8 cellular contexts compared by ENCODE assay signal in the genomic region with DNA sequence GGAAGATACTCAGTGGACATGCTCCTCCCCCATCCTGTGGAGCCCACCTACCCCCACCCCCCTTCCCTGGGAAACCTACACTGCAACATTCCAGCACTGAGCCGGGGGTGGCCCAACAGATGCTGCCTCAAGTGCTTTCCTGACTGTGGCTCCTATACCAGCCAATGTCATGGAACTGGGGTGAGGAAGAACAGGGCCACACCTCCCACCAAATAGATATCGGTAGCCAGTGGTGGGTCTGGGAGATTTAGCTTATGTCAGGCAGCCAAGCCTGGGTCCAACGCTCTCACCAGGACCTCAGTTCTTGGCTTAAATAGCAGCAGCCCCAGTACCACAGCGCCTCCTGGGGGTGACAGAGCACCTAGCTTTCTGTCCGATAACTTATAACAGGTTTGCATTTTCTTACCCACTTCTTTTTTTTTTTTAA. TPM values are rescaled to one million over a fixed set of nuclear protein-coding genes. Genes with fewer than 3 reads are reported as not detected.
DNase-seq lines count a peak whose midpoint lies in the region; TF ChIP-seq lines count a peak whose summit lies in the region.

No MANE protein-coding gene starts in this region.

- whole genome bisulfite sequencing in lower leg skin, 2 donors: 53 to 59% methylated on average over 5 of the region's 5 CpGs

- DNase-seq in BJ (ENCODE audit: low read depth) (no peak), HuH-7 (ENCODE audit: low spot score) (peak; percentile 80), coronary artery (ENCODE audit: low spot score) (no peak), lower leg skin (ENCODE audit: low spot score in 2 of 2) (peak; percentile 22 to 90), NCI-H187 (lab: John Stamatoyannopoulos, UW) (no peak), dedifferentiated amniotic fluid mesenchymal stem cell (ENCODE audit: extremely low spot score) (no peak)
- DNase-seq in stimulated activated CD8-positive, alpha-beta memory T cell treated with anti-CD3 and anti-CD28 coated beads, Interleukin-12 subunit alpha, Interleukin-12 subunit beta, amount 100 ng/mL, for 24 hours (ENCODE audit: extremely low read depth): peak; percentile 7

- intact Hi-C loops in lower leg skin (cut with DNase I; ENCODE audit: low total_unique reads): loop anchor here (10.0 kb wide), 1 partner anchor 313 kb away; no protein-coding TSS in a partner anchor

- no peaks in the 10 kb centered on the region for H3K27me3 ChIP-seq in BJ (ENCODE audit: control insufficient read depth, insufficient read depth, low read length)

- CTCF ChIA-PET in BJ (lab: Yijun Ruan, JAX): interaction anchor here (0.6 to 4.2 kb wide), 25 partner anchors 9 to 636 kb away, joined by 3 to 29 read pairs (median 4); a partner anchor contains a TSS

- peak; percentile 84 for TF ChIP-seq CTCF in BJ (IDR thresholded peaks at IDR 0.05; ENCODE audit: insufficient read depth, low read depth, low read length)
- TF ChIP-seq CTCF in WI38 (IDR thresholded peaks at IDR 0.05; ENCODE audit: low read depth, low read length): peak; percentile 88
- peak; percentile 71 for TF ChIP-seq CTCF in coronary artery (IDR thresholded peaks at IDR 0.05)
- TF ChIP-seq CTCF in lower leg skin (IDR thresholded peaks at IDR 0.05): no peak

- POLR2A ChIA-PET in BJ (lab: Charles Lee): interaction anchor here (0.6 kb wide), 1 partner anchor 40 kb away, joined by 19 read pairs; no protein-coding TSS in a partner anchor

- no peak overlapping the region for H3K27ac ChIP-seq in coronary artery

- H3K4me3 ChIP-seq in BJ (ENCODE audit: low read depth, low read length): no peak overlapping the region
- no peak overlapping the region for H3K4me3 ChIP-seq in WI38 (ENCODE audit: low read depth, low read length)
- H3K4me3 ChIP-seq in coronary artery: no peak overlapping the region
- no peak overlapping the region for H3K4me3 ChIP-seq in lower leg skin (ENCODE audit: low read depth, poor library complexity, severe bottlenecking)

- H3K36me3 ChIP-seq in BJ (ENCODE audit: control insufficient read depth, insufficient read depth, low read length): no peaks in the 10 kb centered on the region; the same call in 1 of the 2 replicates

- TF ChIP-seq POLR2A in lower leg skin (IDR thresholded peaks at IDR 0.05): no peak

RNA-seq across cellular contexts. Expression of a gene that starts 30.3 kb away (rescaled TPM):
- polyA plus RNA-seq in BJ (2011; rRNA removed): 1.9 and 2.7 TPM in 2 replicates
- 3.4 and 3.6 TPM in 2 replicates for polyA minus RNA-seq in BJ (2011; rRNA and poly(A)+ RNA removed)
- 1 to 10 TPM in 1 of 4 donors, under 1 TPM in 3; 0.45 to 1.0 (median 0.77) TPM for total RNA-seq in lower leg skin

Comparison
In these comparisons a context has a peak if more than half of its experiments do, and no peak if none do; other contexts are left out.
1. DNase-seq: peak in HuH-7 (single experiment), lower leg skin (2 of 2) and stimulated activated CD8-positive, alpha-beta memory T cell treated with anti-CD3 and anti-CD28 coated beads, Interleukin-12 subunit alpha, Interleukin-12 subunit beta, amount 100 ng/mL, for 24 hours (single experiment); none in BJ (single experiment), coronary artery (single experiment), NCI-H187 (0 of 2) and dedifferentiated amniotic fluid mesenchymal stem cell (single experiment).
2. CTCF ChIP-seq: peak in BJ (single experiment), WI38 (single experiment) and coronary artery (single experiment); none in lower leg skin (0 of 3).